ENCODE assay signal across 19 cellular contexts in genomic region chr6:135092724-135093123, GRCh38.
"Had no signal": no experiment of that assay in that cellular context is flagged by ENCODE, and none has a peak within 500 bp of the region (broad histone marks: within the 10 kb centered on the region; RNA-seq: fewer than 3 reads in every experiment).

No MANE protein-coding gene starts in this region.

- H3K4me3 ChIP-seq: heart right ventricle, tibial artery had no signal

- H3K36me3 ChIP-seq: heart right ventricle, tibial artery had no signal

- H3K9me3 ChIP-seq: heart right ventricle, tibial artery had no signal

- ATAC-seq: heart right ventricle; left cardiac atrium; right cardiac atrium; SK-N-SH treated with all-trans-retinoic acid at 6 μM for 48 hours; stimulated activated naive CD8-positive, alpha-beta T cell treated with anti-CD3 and anti-CD28 coated beads, Interleukin-15, Interleukin-2, amounts not matched to agents 100 U/mL and 50 U/mL, for 24 hours had no signal

- H3K27ac Mint-ChIP-seq: activated B cell treated with CpG ODN at 0.5 μM for 24 hours; brain; dendritic cell treated with granulocyte-macrophage colony-stimulating factor and Interleukin-4, amounts not matched to agents 40 ng/mL and 50 ng/mL, for 4 days had no signal

- H3K4me3 Mint-ChIP-seq: activated B cell treated with CpG ODN at 0.5 μM for 24 hours; brain; dendritic cell treated with granulocyte-macrophage colony-stimulating factor and Interleukin-4, amounts not matched to agents 40 ng/mL and 50 ng/mL, for 4 days had no signal

- H3K36me3 Mint-ChIP-seq: brain had no signal

- DNase-seq: activated B cell treated with CpG ODN at 0.5 μM for 24 hours; activated CD4-positive, alpha-beta T cell treated with anti-CD3 and anti-CD28 coated beads for 48 hours; activated naive CD4-positive, alpha-beta T cell; aorta; effector CD4-positive, alpha-beta T cell; heart right ventricle; islet precursor cell; left cardiac atrium; midbrain; nucleus accumbens; right cardiac atrium; stimulated activated CD4-positive, alpha-beta T cell treated with anti-CD3 and anti-CD28 coated beads, Interleukin-4, amount 100 ng/mL, for 24 hours; stimulated activated naive CD8-positive, alpha-beta T cell treated with anti-CD3 and anti-CD28 coated beads, Interleukin-15, Interleukin-2, amounts not matched to agents 100 U/mL and 50 U/mL, for 24 hours; T-helper 9 cell; tibial artery had no signal

- H3K27me3 ChIP-seq: tibial artery had no signal

- H3K9me3 Mint-ChIP-seq: activated B cell treated with CpG ODN at 0.5 μM for 24 hours; brain; dendritic cell treated with granulocyte-macrophage colony-stimulating factor and Interleukin-4, amounts not matched to agents 40 ng/mL and 50 ng/mL, for 4 days had no signal

- H3K27ac ChIP-seq: heart right ventricle, parathyroid adenoma, tibial artery had no signal

- H3K27me3 Mint-ChIP-seq: activated B cell treated with CpG ODN at 0.5 μM for 24 hours; dendritic cell treated with granulocyte-macrophage colony-stimulating factor and Interleukin-4, amounts not matched to agents 40 ng/mL and 50 ng/mL, for 4 days had no signal

- H3K4me1 ChIP-seq: parathyroid adenoma, tibial artery had no signal

- H3K4me1 Mint-ChIP-seq: brain had no signal
